25 cellular contexts compared by ENCODE assay signal in genomic region chr15:79067969-79068368, GRCh38. TPM values are rescaled to one million over a fixed set of nuclear protein-coding genes. Genes with fewer than 3 reads are reported as not detected.
"Had no signal": no experiment of that assay in that cellular context is flagged by ENCODE, and none has a peak within 500 bp of the region (broad histone marks: within the 10 kb centered on the region; RNA-seq: fewer than 3 reads in every experiment).

No MANE protein-coding gene starts in this region.

- H3K4me3 Mint-ChIP-seq: activated CD4-positive, alpha-beta memory T cell treated with anti-CD3 and anti-CD28 coated beads for 36 hours; activated naive CD8-positive, alpha-beta T cell treated with anti-CD3 and anti-CD28 coated beads for 36 hours; immature natural killer cell; nephron; T-helper 17 cell had no signal

- H3K27ac Mint-ChIP-seq: activated CD4-positive, alpha-beta memory T cell treated with anti-CD3 and anti-CD28 coated beads for 36 hours; activated naive CD8-positive, alpha-beta T cell treated with anti-CD3 and anti-CD28 coated beads for 36 hours; immature natural killer cell; nephron; T-helper 17 cell had no signal

- H3K9me3 ChIP-seq: colonic mucosa, esophagus muscularis mucosa, left ventricle myocardium inferior, thyroid gland had no signal

- H3K27me3 Mint-ChIP-seq: activated naive CD8-positive, alpha-beta T cell treated with anti-CD3 and anti-CD28 coated beads for 36 hours had no signal

- FAIRE-seq: bronchial epithelial cell, frontal cortex had no signal

- H3K4me3 ChIP-seq: colonic mucosa, dorsolateral prefrontal cortex, esophagus muscularis mucosa, hepatocyte, left ventricle myocardium inferior, thyroid gland had no signal

- H3K36me3 ChIP-seq: colonic mucosa, esophagus muscularis mucosa, left ventricle myocardium inferior, thyroid gland had no signal

- H3K27me3 ChIP-seq: colonic mucosa, dorsolateral prefrontal cortex, hepatocyte, thyroid gland had no signal

- DNase-seq: activated CD4-positive, alpha-beta memory T cell treated with anti-CD3 and anti-CD28 coated beads for 36 hours; activated CD4-positive, alpha-beta T cell treated with anti-CD3 and anti-CD28 coated beads for 48 hours; activated CD4-positive, CD25-positive, alpha-beta regulatory T cell; activated naive CD4-positive, alpha-beta T cell treated with Interleukin-2 at 50 U/mL for 16 hours; activated naive CD8-positive, alpha-beta T cell treated with anti-CD3 and anti-CD28 coated beads for 36 hours; activated T-cell treated with anti-CD3 and anti-CD28 coated beads, Interleukin-2, amount 50 U/mL, for 48 hours; amniotic stem cell; colonic mucosa; dorsolateral prefrontal cortex; glutamatergic neuron; immature natural killer cell; left ventricle myocardium inferior; midbrain; nucleus accumbens; stimulated activated CD4-positive, alpha-beta T cell treated with anti-CD3 and anti-CD28 coated beads, Interleukin-4, amount 100 ng/mL, for 1 hour; stimulated activated naive CD8-positive, alpha-beta T cell treated with anti-CD3 and anti-CD28 coated beads, Interleukin-15, Interleukin-2, amounts not matched to agents 100 U/mL and 50 U/mL, for 24 hours; T-helper 17 cell; thyroid gland had no signal

- ATAC-seq: sciatic nerve; stimulated activated naive CD8-positive, alpha-beta T cell treated with anti-CD3 and anti-CD28 coated beads, Interleukin-15, Interleukin-2, amounts not matched to agents 100 U/mL and 50 U/mL, for 24 hours; T-helper 17 cell had no signal

- H3K9me3 Mint-ChIP-seq: activated CD4-positive, alpha-beta memory T cell treated with anti-CD3 and anti-CD28 coated beads for 36 hours; activated naive CD8-positive, alpha-beta T cell treated with anti-CD3 and anti-CD28 coated beads for 36 hours; immature natural killer cell; nephron had no signal

- H3K36me3 Mint-ChIP-seq: activated CD4-positive, alpha-beta memory T cell treated with anti-CD3 and anti-CD28 coated beads for 36 hours; activated naive CD8-positive, alpha-beta T cell treated with anti-CD3 and anti-CD28 coated beads for 36 hours; immature natural killer cell had no signal

- H3K27ac ChIP-seq: colonic mucosa, esophagus muscularis mucosa, hepatocyte, left ventricle myocardium inferior, parathyroid adenoma, thyroid gland had no signal

- H3K4me1 Mint-ChIP-seq: activated naive CD8-positive, alpha-beta T cell treated with anti-CD3 and anti-CD28 coated beads for 36 hours; immature natural killer cell; nephron had no signal

- H3K4me1 ChIP-seq: colonic mucosa, esophagus muscularis mucosa, left ventricle myocardium inferior, parathyroid adenoma, thyroid gland had no signal

RNA-seq across cellular contexts. Expression of gene RASGRF1, which starts 22.6 kb away (rescaled TPM):
- total RNA-seq: activated naive CD8-positive, alpha-beta T cell treated with anti-CD3 and anti-CD28 coated beads for 36 hours; left ventricle myocardium inferior had no signal
- polyA plus RNA-seq: immature natural killer cell had no signal
